In the genomic region with DNA sequence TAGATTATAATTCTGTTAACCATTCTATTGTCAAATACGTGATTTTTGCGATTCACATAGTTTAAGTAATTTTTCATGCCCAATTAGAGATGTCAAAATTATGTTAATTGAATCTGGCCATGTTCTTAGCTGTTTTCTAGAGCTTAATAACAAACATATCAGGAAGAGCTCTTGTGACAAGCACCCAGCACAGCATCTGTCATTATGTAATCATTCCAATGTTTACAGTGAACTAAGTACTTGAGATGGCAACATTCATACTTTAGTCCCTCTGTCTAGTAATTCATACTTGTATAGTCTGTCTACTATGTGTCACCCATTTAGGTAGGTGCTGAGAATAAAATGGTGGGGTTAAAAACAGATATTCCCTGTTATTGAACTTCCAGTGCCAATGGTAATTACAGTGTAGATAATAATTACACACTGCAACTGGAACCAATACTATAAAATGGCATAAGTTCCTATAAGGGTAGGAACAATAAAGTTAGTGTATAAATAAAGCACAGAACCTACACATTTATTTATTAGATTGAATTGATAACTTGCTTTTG, we compare ENCODE assay signal across 22 cellular contexts. TPM values are rescaled to one million over a fixed set of nuclear protein-coding genes. Genes with fewer than 3 reads are reported as not detected.
DNase-seq lines count a peak whose midpoint lies in the region; ATAC-seq, FAIRE-seq and TF ChIP-seq lines count a peak whose summit lies in the region.
"Had no signal": no experiment of that assay in that cellular context is flagged by ENCODE, and none has a peak within 500 bp of the region (broad histone marks: within the 10 kb centered on the region; RNA-seq: fewer than 3 reads in every experiment).

No MANE protein-coding gene starts in this region.

- H3K36me3 ChIP-seq in pancreas (no peaks in the 10 kb centered on the region), lower lobe of right lung (no peaks in the 10 kb centered on the region)

- peak; percentile 27 for FAIRE-seq in GM12892 (lab: Jason Lieb, UNC)
- no peak for FAIRE-seq in pancreas (lab: Jason Lieb, UNC)
- FAIRE-seq: bronchial epithelial cell, HTR-8/SVneo had no signal

- intact Hi-C loops in pancreas (cut with DNase I) (no loop called here), lower lobe of right lung (cut with DNase I) (no loop called here)

- H3K27ac ChIP-seq in pancreas (no peak overlapping the region), lower lobe of right lung (no peak overlapping the region)
- H3K27ac ChIP-seq: skin epidermis had no signal

- H3K9me3 ChIP-seq in pancreas (no peaks in the 10 kb centered on the region), lower lobe of right lung (no peaks in the 10 kb centered on the region)

- no peak for TF ChIP-seq POLR2A in GM12892 (IDR thresholded peaks at IDR 0.05; ENCODE audit: low read depth, low read length)

- H3K27me3 ChIP-seq in pancreas (no peaks in the 10 kb centered on the region), lower lobe of right lung (ENCODE audit: low read depth) (no peaks in the 10 kb centered on the region)

- H3K4me3 ChIP-seq in pancreas, result no peak overlapping the region
- no peak overlapping the region for H3K4me3 ChIP-seq in lower lobe of right lung
- H3K4me3 ChIP-seq: skin epidermis had no signal

- DNase-seq in COR-L47 (lab: John Stamatoyannopoulos, UW) (peak; percentile 8), GM12892 (ENCODE audit: insufficient read length) (no peak), NCI-H524 (lab: John Stamatoyannopoulos, UW) (peak; percentile 38 to 55), fibroblast of peridontal ligament (ENCODE audit: extremely low read depth) (peak; percentile 45), superior temporal gyrus (ENCODE audit: extremely low spot score) (no peak), pancreas (no peak), NCI-H2227 (lab: John Stamatoyannopoulos, UW; ENCODE audit: unreplicated experiment) (no peak), lower lobe of right lung (no peak)
- DNase-seq: activated CD8-positive, alpha-beta memory T cell treated with anti-CD3 and anti-CD28 coated beads, Interleukin-2, amount 10 ng/mL, durations not matched to agents 7 days and 5 days; activated naive CD8-positive, alpha-beta T cell treated with anti-CD3 and anti-CD28 coated beads, Interleukin-2, amount 50 U/mL, for 24 hours; erythroblast; GDM1; natural killer cell; NCI-H1694; NK-92 treated with Interleukin-12 subunit alpha and Interleukin-12 subunit beta, amount 100 ng/mL, for 24 hours; posterior cingulate gyrus; RPMI8226; stimulated activated CD4-positive, alpha-beta T cell treated with anti-CD3 and anti-CD28 coated beads, Interleukin-4, amount 100 ng/mL, for 24 hours; T1000 had no signal

- TF ChIP-seq CTCF in pancreas (IDR thresholded peaks at IDR 0.05), result no peak
- no peak for TF ChIP-seq CTCF in lower lobe of right lung (IDR thresholded peaks at IDR 0.05)

- no peaks in the 10 kb centered on the region for H3K4me1 ChIP-seq in pancreas
- peaks cover 6% of the 10 kb centered on the region for H3K4me1 ChIP-seq in lower lobe of right lung

- 66 to 80% methylated on average over 2 of the region's 2 CpGs for WGBS in pancreas, 2 donors

- ATAC-seq in pancreas (no peak), lower lobe of right lung (no peak)
- ATAC-seq: activated CD8-positive, alpha-beta memory T cell treated with anti-CD3 and anti-CD28 coated beads, Interleukin-2, amount 10 ng/mL, durations not matched to agents 7 days and 5 days; activated naive CD8-positive, alpha-beta T cell treated with anti-CD3 and anti-CD28 coated beads, Interleukin-2, amount 50 U/mL, for 24 hours; natural killer cell had no signal

RNA-seq across cellular contexts. Expression of a gene that starts 55.2 kb away (rescaled TPM):
- 19.9 TPM for polyA plus RNA-seq in GM12892 (2012; ENCODE audit: missing spikeins)
- total RNA-seq in pancreas (10 to 100 TPM in 2 of 6 donors, 1 to 10 TPM in 4; 3.2 to 21.6 (median 6.9) TPM), lower lobe of right lung (46.4 TPM)
- 1 to 10 TPM; 4.8 to 5.2 TPM for polyA plus RNA-seq in pancreas

Comparison
In these comparisons a context has a peak if more than half of its experiments do, and no peak if none do; other contexts are left out.
1. DNase-seq: peak in COR-L47 (single experiment), NCI-H524 (2 of 2) and fibroblast of peridontal ligament (single experiment); none in GM12892 (single experiment), superior temporal gyrus (single experiment), pancreas (0 of 6), NCI-H2227 (single experiment) and lower lobe of right lung (single experiment).